1 cellular context compared by ENCODE assay signal in genomic region chr17:41639492-41640473, GRCh38.
TF ChIP-seq lines count a peak whose summit lies in the region.

No MANE protein-coding gene starts in this region.

TF ChIP-seq in GM12878, 131 proteins besides CTCF, POLR2A, EP300 and RAD21:
- TF ChIP-seq NFXL1 (IDR thresholded peaks at IDR 0.05; ENCODE audit: borderline replicate concordance) (peak; percentile 81; the same call in 1 of the 2 replicates), SMARCA5 (IDR thresholded peaks at IDR 0.05) (no peak)
